ENCODE assay signal across 8 cellular contexts in genomic region chr11:78417175-78417887, GRCh38. TPM values are rescaled to one million over a fixed set of nuclear protein-coding genes. Genes with fewer than 3 reads are reported as not detected.
DNase-seq lines count a peak whose midpoint lies in the region; ATAC-seq, FAIRE-seq and TF ChIP-seq lines count a peak whose summit lies in the region.

Gene GAB2, minus strand, starts transcription at chr11:78417820. Its CDS starts 100 bp downstream, at chr11:78417720.

- H3K36me3 ChIP-seq in OCI-LY1 (ENCODE audit: insufficient read depth, low read length) (no peaks in the 10 kb centered on the region), bronchial epithelial cell (ENCODE audit: control insufficient read depth, insufficient read depth, low read length) (no peaks in the 10 kb centered on the region), kidney epithelial cell (ENCODE audit: control insufficient read depth, insufficient read depth, low read length) (no peaks in the 10 kb centered on the region)

- peak within 1 kb of the TSS; percentile 74 for H3K4me3 ChIP-seq in GM12864 (ENCODE audit: low read depth, low read length)
- H3K4me3 ChIP-seq in OCI-LY1 (ENCODE audit: low read depth, low read length, poor library complexity, severe bottlenecking): peak within 1 kb of the TSS; percentile 75
- peak within 1 kb of the TSS; percentile 59 for H3K4me3 ChIP-seq in bronchial epithelial cell (ENCODE audit: low read depth, low read length)
- peak within 1 kb of the TSS; percentile 71 for H3K4me3 ChIP-seq in kidney epithelial cell (ENCODE audit: low read depth, low read length)

- no peaks in the 10 kb centered on the region for H4K20me1 ChIP-seq in OCI-LY1 (ENCODE audit: insufficient read depth, low read length)

- peak; percentile 8 for ATAC-seq in HG02588 (IDR thresholded peaks at IDR 0.05; ENCODE audit: unreplicated experiment)

- no peaks in the 10 kb centered on the region for H3K9me3 ChIP-seq in OCI-LY1 (ENCODE audit: low read length)

- no peak for FAIRE-seq in bronchial epithelial cell (lab: Jason Lieb, UNC)

- peak within 1 kb of the TSS; percentile 94 for H3K4me2 ChIP-seq in OCI-LY1 (ENCODE audit: low read length)

- no peaks in the 10 kb centered on the region for H3K9me2 ChIP-seq in OCI-LY1 (ENCODE audit: low read depth, low read length)

- TF ChIP-seq CTCF in GM12864 (IDR thresholded peaks at IDR 0.05; ENCODE audit: low read depth, low read length, missing control alignments) (no peak), OCI-LY1 (IDR thresholded peaks at IDR 0.05; ENCODE audit: low read length) (no peak), bronchial epithelial cell (IDR thresholded peaks at IDR 0.05; ENCODE audit: insufficient read depth, low read length, severe bottlenecking) (no peak), kidney epithelial cell (IDR thresholded peaks at IDR 0.05; ENCODE audit: insufficient read depth, low read length, poor library complexity, severe bottlenecking) (no peak)

- peaks cover 34% of the 10 kb centered on the region for H3K4me1 ChIP-seq in OCI-LY1 (ENCODE audit: insufficient read depth, low read length, severe bottlenecking)

- no peaks in the 10 kb centered on the region; the same call in 1 of the 2 replicates for H3K27me3 ChIP-seq in OCI-LY1 (ENCODE audit: insufficient read depth, low read length)
- H3K27me3 ChIP-seq in bronchial epithelial cell (ENCODE audit: control insufficient read depth, insufficient read depth, low read length): no peaks in the 10 kb centered on the region
- no peaks in the 10 kb centered on the region for H3K27me3 ChIP-seq in kidney epithelial cell (ENCODE audit: control insufficient read depth, insufficient read depth, low read length)

- H2AFZ ChIP-seq in OCI-LY1 (ENCODE audit: low read length): 0 out of 2 replicates have a peak within 1 kb of the TSS, but pooled peaks have one; percentile 84

- no peaks in the 10 kb centered on the region for H3F3A ChIP-seq in OCI-LY1 (ENCODE audit: insufficient read depth, low read length)

- no peaks in the 10 kb centered on the region for H3K79me2 ChIP-seq in OCI-LY1 (ENCODE audit: insufficient read depth, low read length)

- no peak for DNase-seq in GM12864 (ENCODE audit: low read depth)
- DNase-seq in bronchial epithelial cell (ENCODE audit: low read depth): no peak
- no peak for DNase-seq in kidney epithelial cell (ENCODE audit: low read depth)
- peak; percentile 20 for DNase-seq in stimulated activated naive CD4-positive, alpha-beta T cell treated with Interleukin-2 at 50 U/mL for 16 hours (lab: John Stamatoyannopoulos, UW)
- no peak for DNase-seq in foreskin melanocyte
- no peak for DNase-seq in kidney tubule cell (ENCODE audit: low spot score)

- H3K27ac ChIP-seq in OCI-LY1 (ENCODE audit: low read depth, low read length, poor library complexity, severe bottlenecking): no peak within 1 kb of the TSS

- H3K9ac ChIP-seq in OCI-LY1 (ENCODE audit: low read length): peak within 1 kb of the TSS; percentile 63

RNA-seq across cellular contexts. Expression of gene GAB2, which starts in this region (rescaled TPM):
- total RNA-seq in bronchial epithelial cell (6.6 and 7.9 TPM in 2 replicates), kidney epithelial cell (13.1 and 19.8 TPM in 2 replicates)
